In the genomic region with DNA sequence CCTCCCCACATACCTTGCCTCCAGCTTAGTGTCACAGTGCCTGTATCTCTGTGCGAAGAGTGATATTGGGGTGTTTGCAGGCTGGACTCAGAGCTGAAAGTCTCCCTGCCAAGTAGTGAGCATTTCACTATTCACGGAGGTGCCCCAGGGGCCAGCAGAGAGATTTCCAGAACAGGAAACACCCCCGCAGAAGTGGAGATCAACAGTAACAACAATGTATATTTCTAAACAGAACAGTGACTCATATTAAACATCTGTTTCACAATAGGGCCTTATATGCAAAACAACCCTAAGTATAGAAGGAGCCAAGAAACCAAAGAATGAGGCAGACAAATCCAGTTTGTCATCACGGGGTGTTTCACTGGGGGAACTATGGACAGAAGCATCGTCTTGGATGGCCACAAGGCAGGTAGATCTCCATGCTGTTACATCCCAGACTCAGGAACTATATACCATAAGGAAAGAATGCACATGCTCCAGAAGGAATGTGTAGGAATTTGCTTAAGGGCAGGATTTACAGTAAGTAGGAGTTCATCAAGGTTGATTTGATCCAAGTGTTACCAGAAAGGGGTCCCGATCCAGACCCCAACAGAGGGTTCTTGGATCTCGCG, we compare ENCODE assay signal across 8 cellular contexts. TPM values are rescaled to one million over a fixed set of nuclear protein-coding genes. Genes with fewer than 3 reads are reported as not detected.
DNase-seq lines count a peak whose midpoint lies in the region; ATAC-seq and TF ChIP-seq lines count a peak whose summit lies in the region.

No MANE protein-coding gene starts in this region.

- no peak overlapping the region for H3K9ac ChIP-seq in fibroblast of lung (ENCODE audit: insufficient read depth, low read length)

- H3K4me1 ChIP-seq in fibroblast of lung (ENCODE audit: control insufficient read depth, extremely low read depth, insufficient read depth, low read length), result peaks cover 10% of the 10 kb centered on the region
- peaks cover 0 to 28% (median 10%) of the 10 kb centered on the region in 6 donors for H3K4me1 ChIP-seq in spleen

- H3K4me2 ChIP-seq in fibroblast of lung (ENCODE audit: extremely low read depth, insufficient read depth, low read length), result peak overlapping the region; percentile 34

- H3K4me3 Mint-ChIP-seq in natural killer cell treated with Interleukin-12 subunit alpha and Interleukin-12 subunit beta and Interleukin-15 and Interleukin-18, amount 100 ng/mL, for 72 hours, result peak overlapping the region; percentile 83
- no peak overlapping the region for H3K4me3 Mint-ChIP-seq in natural killer cell

- H3K27me3 ChIP-seq in fibroblast of lung (ENCODE audit: control insufficient read depth, insufficient read depth, low read length) (no peaks in the 10 kb centered on the region), spleen (replicated peaks in 1 of 7) (no peaks in the 10 kb centered on the region)

- H3K9me3 ChIP-seq in fibroblast of lung (ENCODE audit: control insufficient read depth, insufficient read depth, low read depth, low read length) (no peaks in the 10 kb centered on the region), spleen (no peaks in the 10 kb centered on the region)

- TF ChIP-seq POLR2A in spleen (IDR thresholded peaks at IDR 0.05), result no peak

- H3K4me3 ChIP-seq in fibroblast of lung (replicated peaks in 1 of 4; ENCODE audit: control extremely low read depth in 1 of 4, insufficient read depth in 1 of 4, low read depth in 3 of 4, low read length in 4 of 4) (peak overlapping the region in 1 of 4 experiments; percentile 8), spleen (peak overlapping the region in 2 of 8 donors; percentile 5 to 37)

- H2AFZ ChIP-seq in fibroblast of lung (ENCODE audit: low read length), result no peak overlapping the region

- H3K36me3 ChIP-seq in fibroblast of lung (ENCODE audit: control insufficient read depth, insufficient read depth, low read length) (no peaks in the 10 kb centered on the region), spleen (no peaks in the 10 kb centered on the region)

- no peaks in the 10 kb centered on the region for H3K36me3 Mint-ChIP-seq in natural killer cell treated with Interleukin-12 subunit alpha and Interleukin-12 subunit beta and Interleukin-15 and Interleukin-18, amount 100 ng/mL, for 72 hours
- no peaks in the 10 kb centered on the region for H3K36me3 Mint-ChIP-seq in natural killer cell

- intact Hi-C loops in natural killer cell (cut with micrococcal nuclease) (no loop called here), spleen (cut with DNase I; ENCODE audit: low total_unique reads) (no loop called here)

- H3K27me3 Mint-ChIP-seq in natural killer cell treated with Interleukin-12 subunit alpha and Interleukin-12 subunit beta and Interleukin-15 and Interleukin-18, amount 100 ng/mL, for 72 hours, result peaks cover 0 to 2% of the 10 kb centered on the region in 2 donors
- H3K27me3 Mint-ChIP-seq in natural killer cell (ENCODE audit: low read depth in 2 of 2), result peaks cover 0 to 3% of the 10 kb centered on the region in 2 donors

- peak; percentile 82 for DNase-seq in natural killer cell treated with Interleukin-12 subunit alpha and Interleukin-12 subunit beta and Interleukin-15 and Interleukin-18, amount 100 ng/mL, for 72 hours (ENCODE audit: low spot score)
- DNase-seq in natural killer cell, result no peak
- DNase-seq in fibroblast of lung (ENCODE audit: low read depth in 2 of 2), result peak; percentile 91 to 94
- no peak for DNase-seq in spleen
- DNase-seq in midbrain (lab: John Stamatoyannopoulos, UW), result no peak

- WGBS in spleen, 5 donors, result 41 to 62% (median 48%) methylated on average over 8 of the region's 8 CpGs

- peak overlapping the region; percentile 82 to 96 for H3K27ac Mint-ChIP-seq in natural killer cell treated with Interleukin-12 subunit alpha and Interleukin-12 subunit beta and Interleukin-15 and Interleukin-18, amount 100 ng/mL, for 72 hours
- no peak overlapping the region for H3K27ac Mint-ChIP-seq in natural killer cell

- H3K4me1 Mint-ChIP-seq in natural killer cell treated with Interleukin-12 subunit alpha and Interleukin-12 subunit beta and Interleukin-15 and Interleukin-18, amount 100 ng/mL, for 72 hours (ENCODE audit: low read depth in 2 of 2), result peaks cover 13 to 16% of the 10 kb centered on the region in 2 donors
- no peaks in the 10 kb centered on the region for H3K4me1 Mint-ChIP-seq in natural killer cell

- H3K79me2 ChIP-seq in fibroblast of lung (ENCODE audit: control insufficient read depth, insufficient read depth, low read length), result no peaks in the 10 kb centered on the region

- H3K27ac ChIP-seq in fibroblast of lung (ENCODE audit: insufficient read depth, low read length) (peak overlapping the region; percentile 38), spleen (peak overlapping the region in 6 of 8 donors; percentile 35 to 79 (median 60))

- no peak for TF ChIP-seq CTCF in natural killer cell (IDR thresholded peaks at IDR 0.05)
- no peak for TF ChIP-seq CTCF in fibroblast of lung (conservative IDR thresholded peaks at IDR 0.05 in 1 of 2, IDR thresholded peaks at IDR 0.05 in 1 of 2; ENCODE audit: low read depth in 1 of 2, low read length in 2 of 2)
- TF ChIP-seq CTCF in spleen (IDR thresholded peaks at IDR 0.05 in 8 of 11, conservative IDR thresholded peaks at IDR 0.05 in 3 of 11), result no peak

- H4K20me1 ChIP-seq in fibroblast of lung (ENCODE audit: control insufficient read depth, extremely low read depth, insufficient read depth, low read length), result no peaks in the 10 kb centered on the region

- H3K9me3 Mint-ChIP-seq in natural killer cell treated with Interleukin-12 subunit alpha and Interleukin-12 subunit beta and Interleukin-15 and Interleukin-18, amount 100 ng/mL, for 72 hours, result no peaks in the 10 kb centered on the region
- no peaks in the 10 kb centered on the region for H3K9me3 Mint-ChIP-seq in natural killer cell

- ATAC-seq in natural killer cell treated with Interleukin-12 subunit alpha and Interleukin-12 subunit beta and Interleukin-15 and Interleukin-18, amount 100 ng/mL, for 72 hours, result peak; percentile 93 to 94
- no peak for ATAC-seq in natural killer cell
- ATAC-seq in HG03060 (IDR thresholded peaks at IDR 0.05; ENCODE audit: low read depth, unreplicated experiment), result peak; percentile 82
- peak; percentile 70 for ATAC-seq in SK-N-SH treated with all-trans-retinoic acid at 6 μM for 48 hours
- ATAC-seq in HG02840 (IDR thresholded peaks at IDR 0.05; ENCODE audit: low FRiP score, unreplicated experiment), result no peak

TF ChIP-seq in SK-N-SH treated with all-trans-retinoic acid at 6 μM for 48 hours, 23 proteins besides CTCF, POLR2A, EP300 and RAD21:
- TF ChIP-seq ISL1 (CRISPR knock-in tag; IDR thresholded peaks at IDR 0.05), result no peak
- TF ChIP-seq BACH2 (CRISPR knock-in tag; IDR thresholded peaks at IDR 0.05; ENCODE audit: borderline replicate concordance), result no peak
- no peak for TF ChIP-seq ZNF565 (CRISPR knock-in tag; conservative IDR thresholded peaks at IDR 0.05; ENCODE audit: low read depth)
- no peak for TF ChIP-seq ZC3H10 (CRISPR knock-in tag; IDR thresholded peaks at IDR 0.05)
- TF ChIP-seq, protein P1, sequence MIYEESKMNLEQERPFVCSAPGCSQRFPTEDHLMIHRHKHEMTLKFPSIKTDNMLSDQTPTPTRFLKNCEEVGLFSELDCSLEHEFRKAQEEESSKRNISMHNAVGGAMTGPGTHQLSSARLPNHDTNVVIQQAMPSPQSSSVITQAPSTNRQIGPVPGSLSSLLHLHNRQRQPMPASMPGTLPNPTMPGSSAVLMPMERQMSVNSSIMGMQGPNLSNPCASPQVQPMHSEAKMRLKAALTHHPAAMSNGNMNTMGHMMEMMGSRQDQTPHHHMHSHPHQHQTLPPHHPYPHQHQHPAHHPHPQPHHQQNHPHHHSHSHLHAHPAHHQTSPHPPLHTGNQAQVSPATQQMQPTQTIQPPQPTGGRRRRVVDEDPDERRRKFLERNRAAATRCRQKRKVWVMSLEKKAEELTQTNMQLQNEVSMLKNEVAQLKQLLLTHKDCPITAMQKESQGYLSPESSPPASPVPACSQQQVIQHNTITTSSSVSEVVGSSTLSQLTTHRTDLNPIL (CRISPR knock-in tag; IDR thresholded peaks at IDR 0.05; ENCODE audit: low read depth), result no peak
- TF ChIP-seq OSR1 (CRISPR knock-in tag; IDR thresholded peaks at IDR 0.05), result no peak
TF ChIP-seq in SK-N-SH treated with all-trans-retinoic acid at 6 μM for 48 hours: peak in this region for 0.

RNA-seq across cellular contexts. Expression of a gene that starts 29.3 kb away (rescaled TPM):
- 1 to 10 TPM in 1 of 2 donors, under 1 TPM in 1; 0.90 to 1.1 TPM for total RNA-seq in natural killer cell treated with Interleukin-12 subunit alpha and Interleukin-12 subunit beta and Interleukin-15 and Interleukin-18, amount 100 ng/mL, for 72 hours
- total RNA-seq in natural killer cell (not detected), fibroblast of lung (not detected in 2 replicates), spleen (100 to 1,000 TPM in 4 of 7 donors, 10 to 100 TPM in 3; 39.5 to 321 (median 198) TPM)
- polyA plus RNA-seq in fibroblast of lung (not detected in 2 replicates), spleen (10 to 100 TPM in 1 of 3 donors, 1 to 10 TPM in 2; 3.8 to 11.1 (median 6.8) TPM)
- not detected in 2 replicates for polyA plus RNA-seq in fibroblast of lung (2012)
- not detected in 2 replicates for polyA minus RNA-seq in fibroblast of lung (ENCODE audit: low replicate concordance)

RNA-seq across cellular contexts. Expression of a gene that starts 35.9 kb away (rescaled TPM):
- total RNA-seq in natural killer cell treated with Interleukin-12 subunit alpha and Interleukin-12 subunit beta and Interleukin-15 and Interleukin-18, amount 100 ng/mL, for 72 hours, result 10 to 100 TPM; 33.8 to 46.0 TPM
- total RNA-seq in natural killer cell (10 to 100 TPM; 45.2 to 74.3 (median 61.9) TPM), fibroblast of lung (10.8 and 16.7 TPM in 2 replicates), spleen (10 to 100 TPM; 37.6 to 69.2 (median 54.9) TPM)
- polyA plus RNA-seq in fibroblast of lung (24.5 and 27.8 TPM in 2 replicates), spleen (10 to 100 TPM; 30.5 to 48.1 (median 37.5) TPM)
- 33.4 and 41.7 TPM in 2 replicates for polyA plus RNA-seq in fibroblast of lung (2012)
- polyA minus RNA-seq in fibroblast of lung (ENCODE audit: low replicate concordance), result 67.0 and 86.1 TPM in 2 replicates

Comparison
In these comparisons a context has a peak if more than half of its experiments do, and no peak if none do; other contexts are left out.
1. ATAC-seq: peak in natural killer cell treated with Interleukin-12 subunit alpha and Interleukin-12 subunit beta and Interleukin-15 and Interleukin-18, amount 100 ng/mL, for 72 hours (2 of 2), HG03060 (single experiment) and SK-N-SH treated with all-trans-retinoic acid at 6 μM for 48 hours (single experiment); none in natural killer cell (0 of 3) and HG02840 (single experiment).
2. DNase-seq: peak in natural killer cell treated with Interleukin-12 subunit alpha and Interleukin-12 subunit beta and Interleukin-15 and Interleukin-18, amount 100 ng/mL, for 72 hours (single experiment) and fibroblast of lung (2 of 2); none in natural killer cell (single experiment), spleen (single experiment) and midbrain (single experiment).
3. H3K27ac Mint-ChIP-seq: peak in natural killer cell treated with Interleukin-12 subunit alpha and Interleukin-12 subunit beta and Interleukin-15 and Interleukin-18, amount 100 ng/mL, for 72 hours (2 of 2); none in natural killer cell (0 of 2).
4. RNA of a gene that starts 29.3 kb away (total RNA-seq): 39.5 to 321 TPM in spleen; 0.90 to 1.1 TPM in natural killer cell treated with Interleukin-12 subunit alpha and Interleukin-12 subunit beta and Interleukin-15 and Interleukin-18, amount 100 ng/mL, for 72 hours, not detected in natural killer cell and not detected in fibroblast of lung; every median in the first group is over 10 times any median in the second.